ENCODE assay signal across 9 cellular contexts in genomic region chr10:103241262-103242011, GRCh38. TPM values are rescaled to one million over a fixed set of nuclear protein-coding genes. Genes with fewer than 3 reads are reported as not detected.
DNase-seq lines count a peak whose midpoint lies in the region; ATAC-seq and TF ChIP-seq lines count a peak whose summit lies in the region.
"Had no signal": no experiment of that assay in that cellular context is flagged by ENCODE, and none has a peak within 500 bp of the region (broad histone marks: within the 10 kb centered on the region; RNA-seq: fewer than 3 reads in every experiment).

No MANE protein-coding gene starts in this region.

- H3K36me3 Mint-ChIP-seq in chondrocyte (ENCODE audit: low read depth) = no peaks in the 10 kb centered on the region

- peak overlapping the region in 1 of 2 donors; percentile 91 for H3K27ac ChIP-seq in lung (ENCODE audit: low read depth in 1 of 2, low read length in 1 of 2)

- H3K4me3 Mint-ChIP-seq in chondrocyte (ENCODE audit: unreplicated experiment) = no peak overlapping the region

- H3K4me1 ChIP-seq in lung (ENCODE audit: control insufficient read depth in 2 of 2, insufficient read depth in 2 of 2, low read length in 2 of 2) = peaks cover 0 to 5% of the 10 kb centered on the region in 2 donors

- H3K4me3 ChIP-seq in lung = no peak overlapping the region

- H3K36me3 ChIP-seq in lung (ENCODE audit: control insufficient read depth in 2 of 2, insufficient read depth in 2 of 2, low read length in 2 of 2) = no peaks in the 10 kb centered on the region

- 25 to 26% methylated on average over 7 of the region's 7 CpGs for WGBS in lung, 2 donors

- H3K9me3 Mint-ChIP-seq in chondrocyte (ENCODE audit: low read depth) = no peaks in the 10 kb centered on the region

- DNase-seq in ELR (ENCODE audit: low read depth) (peak; percentile 65), NCI-H2227 treated with DMSO at 0.1 percent for 48 hours (lab: John Stamatoyannopoulos, UW) (peak; percentile 1), chondrocyte (ENCODE audit: low spot score) (no peak), lung (ENCODE audit: low spot score) (peak; percentile 81), activated gamma-delta T cell treated with Interleukin-2 at 50 U/mL for 16 hours (no peak), NK-92 (lab: John Stamatoyannopoulos, UW; ENCODE audit: unreplicated experiment) (no peak)
- DNase-seq in NK-92 treated with Interleukin-12 subunit alpha and Interleukin-12 subunit beta, amount 100 ng/mL, for 24 hours (lab: John Stamatoyannopoulos, UW) = no peak

- H3K4me1 Mint-ChIP-seq in chondrocyte (ENCODE audit: low read depth) = peaks cover 30% of the 10 kb centered on the region

- TF ChIP-seq CTCF in chondrocyte (IDR thresholded peaks at IDR 0.05) (no peak), lung (IDR thresholded peaks at IDR 0.05; ENCODE audit: control extremely low read depth, extremely low read depth) (no peak)

- no peaks in the 10 kb centered on the region for H3K9me3 ChIP-seq in lung (ENCODE audit: control insufficient read depth in 2 of 2, insufficient read depth in 1 of 2, low read length in 1 of 2)

- peak overlapping the region; percentile 98 for H3K27ac Mint-ChIP-seq in chondrocyte (ENCODE audit: unreplicated experiment)

- H3K27me3 ChIP-seq in lung (ENCODE audit: control insufficient read depth, insufficient read depth) = no peaks in the 10 kb centered on the region

- no peaks in the 10 kb centered on the region for H3K27me3 Mint-ChIP-seq in chondrocyte (ENCODE audit: low read depth)

- ATAC-seq in lung (ENCODE audit: insufficient read depth, low FRiP score) (peak; percentile 66), HG03135 (IDR thresholded peaks at IDR 0.05; ENCODE audit: unreplicated experiment) (no peak)

RNA-seq across cellular contexts. Expression of gene RPEL1, which starts 4.2 kb away (rescaled TPM):
- total RNA-seq in chondrocyte = not detected in 3 replicates
- not detected for total RNA-seq in lung
- polyA plus RNA-seq in lung = not detected
- total RNA-seq: mononuclear cell had no signal

RNA-seq across cellular contexts. Expression of gene INA, which starts 35.5 kb away (rescaled TPM):
- total RNA-seq in chondrocyte (10.4 to 31.1 TPM (median 30.1 TPM) in 3 replicates), lung (under 1 TPM; 0.15 to 0.31 TPM)
- polyA plus RNA-seq in lung = under 1 TPM; 0.04 to 0.07 TPM

RNA-seq across cellular contexts. Expression of gene NT5C2, which starts 48.4 kb away (rescaled TPM):
- 73.5 to 81.0 TPM (median 78.7 TPM) in 3 replicates for total RNA-seq in chondrocyte
- 100 to 1,000 TPM in 1 of 2 donors, 10 to 100 TPM in 1; 73.3 to 178 TPM for total RNA-seq in lung
- 10 to 100 TPM; 32.1 to 55.7 TPM for polyA plus RNA-seq in lung

Comparison
In these comparisons a context has a peak if more than half of its experiments do, and no peak if none do; other contexts are left out.
1. DNase-seq: peak in ELR (single experiment), NCI-H2227 treated with DMSO at 0.1 percent for 48 hours (single experiment) and lung (single experiment); none in chondrocyte (single experiment), activated gamma-delta T cell treated with Interleukin-2 at 50 U/mL for 16 hours (single experiment), NK-92 (single experiment) and NK-92 treated with Interleukin-12 subunit alpha and Interleukin-12 subunit beta, amount 100 ng/mL, for 24 hours (single experiment).